ENCODE assay signal across 16 cellular contexts in the genomic region with DNA sequence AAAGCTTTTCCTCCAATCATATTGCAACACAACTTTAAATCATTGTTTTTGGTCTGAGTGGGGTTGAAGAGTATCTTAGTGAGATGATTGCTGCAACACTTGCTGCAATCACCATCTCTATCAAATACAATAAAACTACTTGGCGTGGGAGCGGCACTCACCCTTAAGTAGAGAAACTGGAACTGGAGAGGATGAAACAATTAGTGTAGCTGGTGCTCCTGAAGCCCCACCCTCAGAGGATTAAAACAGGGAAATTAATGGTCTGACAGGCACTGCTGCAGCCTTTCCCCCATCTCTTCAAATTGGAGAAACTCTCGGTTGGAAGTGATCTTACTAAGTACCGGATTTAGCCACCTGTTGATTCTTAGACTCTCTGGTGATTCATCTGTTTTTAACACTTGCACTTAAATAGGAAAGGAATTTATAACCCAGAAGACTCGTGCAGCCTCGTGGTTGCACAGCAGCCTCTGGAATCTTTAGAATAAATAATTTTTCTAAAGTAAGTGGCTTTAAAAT.
DNase-seq lines count a peak whose midpoint lies in the region; ATAC-seq and TF ChIP-seq lines count a peak whose summit lies in the region.
"Had no signal": no experiment of that assay in that cellular context is flagged by ENCODE, and none has a peak within 500 bp of the region (broad histone marks: within the 10 kb centered on the region; RNA-seq: fewer than 3 reads in every experiment).

No MANE protein-coding gene starts in this region.

- H3K4me1 ChIP-seq in mesenchymal stem cell (ENCODE audit: control insufficient read depth, insufficient read depth, low read depth, low read length): no peaks in the 10 kb centered on the region
- H3K4me1 ChIP-seq in gastrocnemius medialis: no peaks in the 10 kb centered on the region
- H3K4me1 ChIP-seq in naive thymus-derived CD4-positive, alpha-beta T cell (ENCODE audit: control insufficient read depth in 2 of 2, insufficient read depth in 2 of 2, low read length in 2 of 2): no peaks in the 10 kb centered on the region

- H3K36me3 Mint-ChIP-seq in naive thymus-derived CD4-positive, alpha-beta T cell: peaks cover 0 to 13% (median 4%) of the 10 kb centered on the region in 5 donors

- no peak for ATAC-seq in gastrocnemius medialis
- ATAC-seq in naive thymus-derived CD4-positive, alpha-beta T cell: no peak
- ATAC-seq: activated T-cell treated with anti-CD3 and anti-CD28 coated beads, Interleukin-2, amount 50 U/mL, for 72 hours; stimulated activated memory B cell treated with anti-CD40 and anti-IgM and Interleukin-4, amounts not matched to agents 10 μg/mL and 1 μg/mL and 100 μg/mL, for 72 hours had no signal

- no peak for TF ChIP-seq CTCF in gastrocnemius medialis (IDR thresholded peaks at IDR 0.05 in 4 of 5, conservative IDR thresholded peaks at IDR 0.05 in 1 of 5)

- H3K23ac ChIP-seq in mesenchymal stem cell (ENCODE audit: low read length in 2 of 2): no peak overlapping the region

- H3K27me3 ChIP-seq in mesenchymal stem cell (ENCODE audit: control insufficient read depth in 1 of 2, insufficient read depth in 1 of 2, low read length in 2 of 2) (no peaks in the 10 kb centered on the region), gastrocnemius medialis (no peaks in the 10 kb centered on the region)
- no peaks in the 10 kb centered on the region for H3K27me3 ChIP-seq in naive thymus-derived CD4-positive, alpha-beta T cell (ENCODE audit: control insufficient read depth in 2 of 2, insufficient read depth in 2 of 2, low read length in 2 of 2)
- H3K27me3 ChIP-seq: neutrophil had no signal

- H3K14ac ChIP-seq in mesenchymal stem cell (ENCODE audit: low read length in 2 of 2): no peak overlapping the region

- H2AFZ ChIP-seq in mesenchymal stem cell (ENCODE audit: low read depth, low read length): no peak overlapping the region

- H3K18ac ChIP-seq in mesenchymal stem cell (ENCODE audit: low read depth in 1 of 2, low read length in 2 of 2): no peak overlapping the region

- H3K9me3 Mint-ChIP-seq in naive thymus-derived CD4-positive, alpha-beta T cell: peaks cover 0 to 14% (median 4%) of the 10 kb centered on the region in 11 donors

- no peak overlapping the region for H2BK15ac ChIP-seq in mesenchymal stem cell (ENCODE audit: low read depth, poor library complexity, severe bottlenecking)

- no peak for TF ChIP-seq POLR2A in gastrocnemius medialis (IDR thresholded peaks at IDR 0.05)

- no peak overlapping the region for H3K4me3 ChIP-seq in mesenchymal stem cell (ENCODE audit: insufficient read depth in 1 of 2, low read depth in 1 of 2, low read length in 2 of 2)
- no peak overlapping the region for H3K4me3 ChIP-seq in gastrocnemius medialis
- no peak overlapping the region for H3K4me3 ChIP-seq in naive thymus-derived CD4-positive, alpha-beta T cell (ENCODE audit: low read length)

- H3K4me2 ChIP-seq in mesenchymal stem cell (ENCODE audit: low read length, poor library complexity, severe bottlenecking): no peak overlapping the region

- H2BK120ac ChIP-seq in mesenchymal stem cell (ENCODE audit: low read depth, low read length): no peak overlapping the region

- H3K79me1 ChIP-seq in mesenchymal stem cell (replicated peaks; ENCODE audit: low read length, poor library complexity, severe bottlenecking): no peaks in the 10 kb centered on the region

- peaks cover 0 to 4% of the 10 kb centered on the region in 2 experiments for H3K36me3 ChIP-seq in mesenchymal stem cell (ENCODE audit: control insufficient read depth in 1 of 2, insufficient read depth in 2 of 2, low read depth in 1 of 2, low read length in 2 of 2)
- H3K36me3 ChIP-seq in gastrocnemius medialis: no peaks in the 10 kb centered on the region
- H3K36me3 ChIP-seq in naive thymus-derived CD4-positive, alpha-beta T cell (ENCODE audit: control insufficient read depth in 2 of 3, insufficient read depth in 3 of 3, low read length in 3 of 3): no peaks in the 10 kb centered on the region
- H3K36me3 ChIP-seq: neutrophil had no signal

- CTCF ChIA-PET in naive thymus-derived CD4-positive, alpha-beta T cell (lab: Charles Lee): interaction anchor here (0.7 kb wide), 1 partner anchor 521 kb away, joined by 3 read pairs; no protein-coding TSS in a partner anchor

- H3K9me3 ChIP-seq in mesenchymal stem cell (ENCODE audit: control insufficient read depth, low read length): no peaks in the 10 kb centered on the region
- no peaks in the 10 kb centered on the region for H3K9me3 ChIP-seq in gastrocnemius medialis
- no peaks in the 10 kb centered on the region for H3K9me3 ChIP-seq in naive thymus-derived CD4-positive, alpha-beta T cell (ENCODE audit: control insufficient read depth in 2 of 3, low read length in 3 of 3)
- H3K9me3 ChIP-seq: neutrophil had no signal

- peaks cover 0 to 2% (median 0%) of the 10 kb centered on the region in 5 donors for H3K27me3 Mint-ChIP-seq in naive thymus-derived CD4-positive, alpha-beta T cell
- H3K27me3 Mint-ChIP-seq: activated B cell treated with CpG ODN at 0.5 μM for 24 hours; stimulated activated memory B cell treated with anti-CD40 and anti-IgM and Interleukin-4, amounts not matched to agents 10 μg/mL and 1 μg/mL and 100 μg/mL, for 72 hours had no signal

- H3K4me1 Mint-ChIP-seq in naive thymus-derived CD4-positive, alpha-beta T cell: no peaks in the 10 kb centered on the region
- H3K4me1 Mint-ChIP-seq: activated B cell treated with CpG ODN at 0.5 μM for 24 hours; stimulated activated memory B cell treated with anti-CD40 and anti-IgM and Interleukin-4, amounts not matched to agents 10 μg/mL and 1 μg/mL and 100 μg/mL, for 72 hours had no signal

- no peak overlapping the region for H3K4ac ChIP-seq in mesenchymal stem cell (ENCODE audit: low read depth in 1 of 2, low read length in 2 of 2)

- H3K27ac Mint-ChIP-seq in naive thymus-derived CD4-positive, alpha-beta T cell: no peak overlapping the region
- H3K27ac Mint-ChIP-seq: activated B cell treated with CpG ODN at 0.5 μM for 24 hours; activated T-cell treated with anti-CD3 and anti-CD28 coated beads, Interleukin-2, amount 50 U/mL, for 72 hours; CD14-positive monocyte; stimulated activated memory B cell treated with anti-CD40 and anti-IgM and Interleukin-4, amounts not matched to agents 10 μg/mL and 1 μg/mL and 100 μg/mL, for 72 hours had no signal

- no peak overlapping the region for H2BK12ac ChIP-seq in mesenchymal stem cell (ENCODE audit: low read length in 2 of 2)

- intact Hi-C loops in gastrocnemius medialis (cut with DNase I; ENCODE audit: low total_unique reads): no loop called here
- intact Hi-C loops in naive thymus-derived CD4-positive, alpha-beta T cell (cut with micrococcal nuclease): no loop called here

- no peak overlapping the region for H4K91ac ChIP-seq in mesenchymal stem cell (ENCODE audit: low read length)

- peak; percentile 70 for DNase-seq in EH (ENCODE audit: low read depth)
- peak; percentile 44 for DNase-seq in NCI-H1436 (lab: John Stamatoyannopoulos, UW)
- peak; percentile 84 for DNase-seq in amniotic epithelial cell (ENCODE audit: low read depth)
- peak; percentile 52 for DNase-seq in mesenchymal stem cell
- DNase-seq in gastrocnemius medialis: no peak
- no peak for DNase-seq in GF-D8 (lab: John Stamatoyannopoulos, UW)
- DNase-seq in AML-193 (lab: John Stamatoyannopoulos, UW): no peak
- DNase-seq in naive thymus-derived CD4-positive, alpha-beta T cell: no peak
- DNase-seq: activated B cell treated with CpG ODN at 0.5 μM for 24 hours; activated T-cell treated with anti-CD3 and anti-CD28 coated beads, Interleukin-2, amount 50 U/mL, for 72 hours; NCI-H2081; SHP77 had no signal

- no peak overlapping the region for H2AK5ac ChIP-seq in mesenchymal stem cell (ENCODE audit: low read length, severe bottlenecking)

- in situ Hi-C loops in gastrocnemius medialis (cut with MboI; ENCODE audit: low sequenced_read_pairs in 4 of 4): no loop called here

- POLR2A ChIA-PET in naive thymus-derived CD4-positive, alpha-beta T cell (lab: Charles Lee): no interaction called here

- no peak overlapping the region for H3K9ac ChIP-seq in mesenchymal stem cell (ENCODE audit: low read length)

- no peak overlapping the region for H4K8ac ChIP-seq in mesenchymal stem cell (ENCODE audit: low read length)

- 40% methylated on average over 2 of the region's 6 CpGs for WGBS in mesenchymal stem cell

- H3K27ac ChIP-seq in mesenchymal stem cell (ENCODE audit: low read length, poor library complexity, severe bottlenecking): no peak overlapping the region
- no peak overlapping the region for H3K27ac ChIP-seq in gastrocnemius medialis
- H3K27ac ChIP-seq in naive thymus-derived CD4-positive, alpha-beta T cell (ENCODE audit: low read depth, low read length): no peak overlapping the region
- H3K27ac ChIP-seq: epithelial cell of prostate, neutrophil had no signal

- no peak overlapping the region for H2BK5ac ChIP-seq in mesenchymal stem cell (ENCODE audit: low read depth, low read length, poor library complexity, severe bottlenecking)

- no peak overlapping the region for H3K4me3 Mint-ChIP-seq in naive thymus-derived CD4-positive, alpha-beta T cell
- H3K4me3 Mint-ChIP-seq: activated B cell treated with CpG ODN at 0.5 μM for 24 hours; activated T-cell treated with anti-CD3 and anti-CD28 coated beads, Interleukin-2, amount 50 U/mL, for 72 hours; CD14-positive monocyte; stimulated activated memory B cell treated with anti-CD40 and anti-IgM and Interleukin-4, amounts not matched to agents 10 μg/mL and 1 μg/mL and 100 μg/mL, for 72 hours had no signal

Comparison
In these comparisons a context has a peak if more than half of its experiments do, and no peak if none do; other contexts are left out.
1. DNase-seq: peak in EH (single experiment), NCI-H1436 (single experiment), amniotic epithelial cell (single experiment) and mesenchymal stem cell (single experiment); none in gastrocnemius medialis (0 of 2), GF-D8 (single experiment), AML-193 (0 of 2) and naive thymus-derived CD4-positive, alpha-beta T cell (0 of 9).